In the genomic region with DNA sequence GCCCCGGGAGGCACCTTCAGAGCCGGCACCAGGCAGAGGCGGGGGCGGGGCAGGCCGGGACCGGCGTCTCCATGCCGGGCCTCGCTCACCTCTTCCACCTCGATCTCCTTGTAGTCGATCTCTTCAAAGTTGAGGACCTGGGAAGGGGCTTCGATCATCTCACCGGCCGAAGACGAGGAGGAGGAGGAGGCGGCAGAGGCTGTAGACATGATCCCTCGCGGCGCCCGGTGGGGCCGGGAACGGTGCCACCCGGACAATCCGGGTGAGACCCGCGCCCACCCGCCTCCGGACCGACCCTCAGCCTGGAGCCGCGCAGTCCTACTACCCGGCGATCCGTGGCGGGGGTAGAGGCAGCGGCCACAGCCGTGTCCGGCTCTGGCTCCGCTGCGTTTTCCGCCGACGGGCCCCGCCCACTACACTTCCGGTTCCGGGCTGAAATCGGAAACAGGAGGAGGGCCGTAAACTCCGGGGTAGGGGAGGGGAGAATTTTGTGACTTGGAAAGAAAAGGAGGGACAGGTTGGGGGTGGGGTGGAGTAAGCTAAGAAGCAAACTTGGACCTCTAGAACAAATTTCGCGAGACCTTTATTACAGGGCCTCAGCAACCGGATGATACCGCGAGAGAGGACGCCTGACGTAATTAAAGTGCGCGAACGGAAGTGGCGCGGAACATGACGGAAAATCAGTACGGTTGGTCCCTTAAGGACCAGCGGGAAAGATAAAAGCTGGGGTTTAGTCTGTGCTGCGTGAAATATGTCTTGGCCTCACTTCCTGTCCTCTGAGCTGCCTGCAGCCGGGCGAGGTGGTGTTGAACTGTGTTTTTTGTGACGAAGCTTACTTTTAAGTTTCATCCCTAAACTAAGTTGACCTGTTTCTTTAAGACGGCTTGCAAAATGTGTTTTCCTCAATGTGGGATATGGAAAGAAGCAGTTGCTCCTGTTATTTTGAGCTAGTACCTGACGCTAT, we compare ENCODE assay signal across 8 cellular contexts. TPM values are rescaled to one million over a fixed set of nuclear protein-coding genes. Genes with fewer than 3 reads are reported as not detected.
DNase-seq lines count a peak whose midpoint lies in the region; ATAC-seq lines count a peak whose summit lies in the region.

TSS of gene MAP3K7 (minus strand) at position 398 of the 964 bp plus-strand sequence. CDS start at position 209, 189 bp downstream.

- H3K9me3 ChIP-seq in BLaER1 treated with 17β-estradiol and CSF1 and Interleukin-3, amounts not matched to agents 10 nM and 100 nM (replicated peaks in 1 of 11) = no peaks in the 10 kb centered on the region

- peaks cover 10 to 28% (median 19%) of the 10 kb centered on the region in 10 experiments; a peak in 17 of 20 replicates for H3K4me1 ChIP-seq in BLaER1 treated with 17β-estradiol and CSF1 and Interleukin-3, amounts not matched to agents 10 nM and 100 nM

- peaks cover 22% of the 10 kb centered on the region for H3K4me1 Mint-ChIP-seq in dendritic cell treated with granulocyte-macrophage colony-stimulating factor and Interleukin-4, amounts not matched to agents 40 ng/mL and 50 ng/mL, for 4 days (ENCODE audit: low read depth)

- H3K4me2 ChIP-seq in BLaER1 treated with 17β-estradiol and CSF1 and Interleukin-3, amounts not matched to agents 10 nM and 100 nM = peak within 1 kb of the TSS; percentile 60 to 81 (median 70)

- intact Hi-C loops in dendritic cell treated with granulocyte-macrophage colony-stimulating factor and Interleukin-4, amounts not matched to agents 40 ng/mL and 50 ng/mL, for 4 days (cut with micrococcal nuclease) = loop anchor here (5.0 kb wide), 1 partner anchor 760 kb away; the partner anchor contains the start of gene CASP8AP2

- peak within 1 kb of the TSS; percentile 90 for H3K4me3 Mint-ChIP-seq in dendritic cell treated with granulocyte-macrophage colony-stimulating factor and Interleukin-4, amounts not matched to agents 40 ng/mL and 50 ng/mL, for 4 days

- H3K27ac ChIP-seq in BLaER1 treated with 17β-estradiol and CSF1 and Interleukin-3, amounts not matched to agents 10 nM and 100 nM = peak within 1 kb of the TSS; percentile 84 to 96 (median 91)

- no peaks in the 10 kb centered on the region for H3K27me3 ChIP-seq in BLaER1 treated with 17β-estradiol and CSF1 and Interleukin-3, amounts not matched to agents 10 nM and 100 nM

- peak; percentile 93 for DNase-seq in NCI-H748 (lab: John Stamatoyannopoulos, UW; ENCODE audit: unreplicated experiment)
- DNase-seq in activated CD4-positive, alpha-beta T cell treated with anti-CD3 and anti-CD28 coated beads, Interleukin-2, amount 50 U/mL, for 1 hour = peak; percentile 93
- peak; percentile 95 for DNase-seq in left lobe of liver (ENCODE audit: low spot score)
- peak; percentile 87 for DNase-seq in stimulated activated CD4-positive, alpha-beta T cell treated with anti-CD3 and anti-CD28 coated beads, Interleukin-2, amount 100 ng/mL, for 4 hours (ENCODE audit: low read depth)

- H3K36me3 ChIP-seq in BLaER1 treated with 17β-estradiol and CSF1 and Interleukin-3, amounts not matched to agents 10 nM and 100 nM = no peaks in the 10 kb centered on the region

- H3K4me3 ChIP-seq in BLaER1 treated with 17β-estradiol and CSF1 and Interleukin-3, amounts not matched to agents 10 nM and 100 nM = peak within 1 kb of the TSS; percentile 85 to 93 (median 87)

- ATAC-seq in GM19351 (IDR thresholded peaks at IDR 0.05; ENCODE audit: unreplicated experiment) = peak; percentile 88
- peak; percentile 87 for ATAC-seq in HG03521 (IDR thresholded peaks at IDR 0.05; ENCODE audit: unreplicated experiment)
- peak; percentile 97 for ATAC-seq in left lobe of liver

- no peaks in the 10 kb centered on the region for H3K9me3 Mint-ChIP-seq in dendritic cell treated with granulocyte-macrophage colony-stimulating factor and Interleukin-4, amounts not matched to agents 40 ng/mL and 50 ng/mL, for 4 days

- peak within 1 kb of the TSS; percentile 98 for H3K27ac Mint-ChIP-seq in dendritic cell treated with granulocyte-macrophage colony-stimulating factor and Interleukin-4, amounts not matched to agents 40 ng/mL and 50 ng/mL, for 4 days

- peak within 1 kb of the TSS; percentile 89 to 97 (median 93) for H3K9ac ChIP-seq in BLaER1 treated with 17β-estradiol and CSF1 and Interleukin-3, amounts not matched to agents 10 nM and 100 nM

- H3K27me3 Mint-ChIP-seq in dendritic cell treated with granulocyte-macrophage colony-stimulating factor and Interleukin-4, amounts not matched to agents 40 ng/mL and 50 ng/mL, for 4 days = peaks cover 15% of the 10 kb centered on the region

- H4K20me1 ChIP-seq in BLaER1 treated with 17β-estradiol and CSF1 and Interleukin-3, amounts not matched to agents 10 nM and 100 nM = peaks cover 5 to 32% (median 24%) of the 10 kb centered on the region in 11 experiments; a peak in 16 of 22 replicates

- peaks cover 13% of the 10 kb centered on the region for H3K36me3 Mint-ChIP-seq in dendritic cell treated with granulocyte-macrophage colony-stimulating factor and Interleukin-4, amounts not matched to agents 40 ng/mL and 50 ng/mL, for 4 days (ENCODE audit: low read depth)

RNA-seq across cellular contexts. Expression of gene MAP3K7, which starts in this region (rescaled TPM):
- 7.0 TPM for total RNA-seq in left lobe of liver

Comparison
In these comparisons a context has a peak if more than half of its experiments do, and no peak if none do; other contexts are left out.
1. Peak in every context shown above with its lines: DNase-seq, ATAC-seq, H3K4me3 ChIP-seq and H3K27ac ChIP-seq.